29 cellular contexts compared by ENCODE assay signal in the genomic region with DNA sequence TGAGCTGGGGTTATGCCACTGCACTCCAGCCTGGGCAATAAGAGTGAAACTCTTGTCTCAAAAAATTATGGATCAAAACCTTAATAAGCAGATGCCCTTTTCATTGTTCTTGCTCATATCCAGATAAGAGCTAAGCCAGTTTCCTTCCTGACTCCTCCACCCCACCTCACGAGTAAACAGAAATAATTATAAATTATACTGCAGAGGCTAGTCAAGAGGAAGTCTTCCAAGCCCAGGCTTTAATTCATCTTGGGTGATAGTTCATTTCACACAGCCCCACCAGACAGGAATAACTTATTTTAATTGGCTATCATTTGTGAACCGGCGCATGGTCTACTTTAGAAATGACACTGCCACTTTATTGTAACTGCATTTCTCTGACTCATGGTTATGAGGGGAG.
"Had no signal": no experiment of that assay in that cellular context is flagged by ENCODE, and none has a peak within 500 bp of the region (broad histone marks: within the 10 kb centered on the region; RNA-seq: fewer than 3 reads in every experiment).

No MANE protein-coding gene starts in this region.

- DNase-seq: effector CD4-positive, alpha-beta T cell; foreskin keratinocyte; glutamatergic neuron; heart right ventricle; hippocampal formation; immature natural killer cell; islet precursor cell; kidney glomerular epithelial cell; left ventricle myocardium superior; lower lobe of right lung; naive B cell; stimulated activated CD4-positive, alpha-beta T cell treated with anti-CD3 and anti-CD28 coated beads, Interleukin-2, amount 100 ng/mL, for 24 hours; stimulated activated CD4-positive, alpha-beta T cell treated with anti-CD3 and anti-CD28 coated beads, Interleukin-4, amount 100 ng/mL, for 24 hours; stimulated activated naive CD8-positive, alpha-beta T cell treated with anti-CD3 and anti-CD28 coated beads, Interleukin-15, Interleukin-2, amounts not matched to agents 100 U/mL and 50 U/mL, for 24 hours; upper lobe of left lung had no signal

- ATAC-seq: esophagus mucosa; foreskin keratinocyte; gastroesophageal sphincter; left ventricle myocardium superior; lower lobe of right lung; natural killer cell treated with Interleukin-12 subunit alpha and Interleukin-12 subunit beta and Interleukin-15 and Interleukin-18, amount 100 ng/mL, for 72 hours; sciatic nerve; stimulated activated effector memory CD8-positive, alpha-beta T cell treated with anti-CD3 and anti-CD28 coated beads, Interleukin-12 subunit alpha, Interleukin-12 subunit beta, amount 100 ng/mL, for 72 hours; stimulated activated naive CD8-positive, alpha-beta T cell treated with anti-CD3 and anti-CD28 coated beads, Interleukin-15, Interleukin-2, amounts not matched to agents 100 U/mL and 50 U/mL, for 24 hours had no signal

- H3K36me3 Mint-ChIP-seq: immature natural killer cell; memory B cell; naive B cell; natural killer cell treated with Interleukin-12 subunit alpha and Interleukin-12 subunit beta and Interleukin-15 and Interleukin-18, amount 100 ng/mL, for 72 hours; stimulated activated effector memory CD8-positive, alpha-beta T cell treated with anti-CD3 and anti-CD28 coated beads, Interleukin-12 subunit alpha, Interleukin-12 subunit beta, amount 100 ng/mL, for 72 hours had no signal

- H3K9me3 Mint-ChIP-seq: natural killer cell treated with Interleukin-12 subunit alpha and Interleukin-12 subunit beta and Interleukin-15 and Interleukin-18, amount 100 ng/mL, for 72 hours had no signal

- H3K27ac ChIP-seq: coronary artery, epithelial cell of prostate, foreskin keratinocyte, gastroesophageal sphincter, heart right ventricle, lower lobe of right lung, neutrophil, prostate gland, right atrium auricular region, thoracic aorta, tibial nerve, upper lobe of left lung had no signal

- H3K4me1 Mint-ChIP-seq: immature natural killer cell; stimulated activated effector memory CD8-positive, alpha-beta T cell treated with anti-CD3 and anti-CD28 coated beads, Interleukin-12 subunit alpha, Interleukin-12 subunit beta, amount 100 ng/mL, for 72 hours had no signal

- H3K4me3 Mint-ChIP-seq: immature natural killer cell; memory B cell; natural killer cell treated with Interleukin-12 subunit alpha and Interleukin-12 subunit beta and Interleukin-15 and Interleukin-18, amount 100 ng/mL, for 72 hours; neural crest cell; stimulated activated effector memory CD8-positive, alpha-beta T cell treated with anti-CD3 and anti-CD28 coated beads, Interleukin-12 subunit alpha, Interleukin-12 subunit beta, amount 100 ng/mL, for 72 hours had no signal

- H3K27me3 Mint-ChIP-seq: memory B cell, naive B cell had no signal
